In genomic region chr11:70016666-70017347, GRCh38 we compare ENCODE assay signal across 1 cellular context.
TF ChIP-seq lines count a peak whose summit lies in the region.

No MANE protein-coding gene starts in this region.

TF ChIP-seq in H1, 55 proteins besides CTCF, POLR2A, EP300 and RAD21 (continued from another document):
- TF ChIP-seq TBP (IDR thresholded peaks at IDR 0.05; ENCODE audit: low read depth, low read length) (no peak), GABPA (IDR thresholded peaks at IDR 0.05; ENCODE audit: borderline replicate concordance, insufficient read depth, low read length) (no peak), HDAC2 (IDR thresholded peaks at IDR 0.05; ENCODE audit: borderline replicate concordance in 1 of 2, low read depth in 2 of 2, low read length in 2 of 2) (no peak), CHD2 (IDR thresholded peaks at IDR 0.05; ENCODE audit: low read length) (no peak), GTF2F1 (IDR thresholded peaks at IDR 0.05; ENCODE audit: borderline replicate concordance, low read depth, low read length) (no peak), SAP30 (IDR thresholded peaks at IDR 0.05; ENCODE audit: insufficient read depth, insufficient replicate concordance, low read length) (no peak), NRF1 (IDR thresholded peaks at IDR 0.05; ENCODE audit: low read depth, low read length) (no peak), SP4 (IDR thresholded peaks at IDR 0.05; ENCODE audit: low read length) (no peak), EZH2 (IDR thresholded peaks at IDR 0.05; ENCODE audit: low read depth, low read length, severe bottlenecking) (no peak), HDAC6 (IDR thresholded peaks at IDR 0.05; ENCODE audit: low read depth, low read length) (no peak), SIRT6 (IDR thresholded peaks at IDR 0.05; ENCODE audit: low read length) (no peak), ASH2L (IDR thresholded peaks at IDR 0.05; ENCODE audit: low read length) (no peak)
- TF ChIP-seq, protein P1, sequence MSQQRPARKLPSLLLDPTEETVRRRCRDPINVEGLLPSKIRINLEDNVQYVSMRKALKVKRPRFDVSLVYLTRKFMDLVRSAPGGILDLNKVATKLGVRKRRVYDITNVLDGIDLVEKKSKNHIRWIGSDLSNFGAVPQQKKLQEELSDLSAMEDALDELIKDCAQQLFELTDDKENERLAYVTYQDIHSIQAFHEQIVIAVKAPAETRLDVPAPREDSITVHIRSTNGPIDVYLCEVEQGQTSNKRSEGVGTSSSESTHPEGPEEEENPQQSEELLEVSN (IDR thresholded peaks at IDR 0.05), result no peak
